In the genomic region with DNA sequence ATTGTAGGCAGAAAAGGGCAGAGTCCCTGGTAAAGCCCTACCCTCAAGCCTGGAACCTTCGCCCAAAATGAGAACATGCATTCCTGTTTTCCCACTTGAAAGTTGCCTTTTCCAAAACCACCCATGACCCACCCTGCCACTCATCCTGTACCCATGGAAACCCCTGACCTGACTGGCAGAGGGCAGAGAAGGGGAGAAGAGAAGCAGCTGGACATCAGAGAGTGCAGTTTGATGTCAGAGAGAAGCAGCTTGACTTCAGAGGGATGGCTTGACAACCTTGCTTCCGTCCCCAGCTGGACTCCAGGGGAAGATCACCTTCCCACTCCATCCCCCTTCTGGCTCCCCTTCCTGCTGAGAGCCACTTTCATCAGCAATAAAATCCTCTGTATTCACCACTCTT, we compare ENCODE assay signal across 26 cellular contexts.
"Had no signal": no experiment of that assay in that cellular context is flagged by ENCODE, and none has a peak within 500 bp of the region (broad histone marks: within the 10 kb centered on the region; RNA-seq: fewer than 3 reads in every experiment).

No MANE protein-coding gene starts in this region.

- H3K27me3 Mint-ChIP-seq: activated B cell treated with CpG ODN at 0.5 μM for 24 hours; activated CD4-positive, alpha-beta T cell treated with anti-CD3 and anti-CD28 coated beads, Interleukin-2, amount 10 ng/mL, durations not matched to agents 24 days and 14 days; activated CD8-positive, alpha-beta memory T cell treated with anti-CD3 and anti-CD28 coated beads, Interleukin-2, amount 10 ng/mL, durations not matched to agents 7 days and 5 days; activated naive CD8-positive, alpha-beta T cell; activated T-cell treated with anti-CD3 and anti-CD28 coated beads, Interleukin-2, amount 50 U/mL, for 24 hours; brain; central memory CD8-positive, alpha-beta T cell had no signal

- H3K36me3 Mint-ChIP-seq: activated CD8-positive, alpha-beta memory T cell treated with anti-CD3 and anti-CD28 coated beads, Interleukin-2, amount 10 ng/mL, durations not matched to agents 7 days and 5 days; brain had no signal

- H3K9me3 ChIP-seq: MG63 had no signal

- H3K9me3 Mint-ChIP-seq: activated B cell treated with CpG ODN at 0.5 μM for 24 hours; activated CD4-positive, alpha-beta T cell treated with anti-CD3 and anti-CD28 coated beads, Interleukin-2, amount 10 ng/mL, durations not matched to agents 24 days and 14 days; activated naive CD4-positive, alpha-beta T cell treated with anti-CD3 and anti-CD28 coated beads for 36 hours; central memory CD8-positive, alpha-beta T cell had no signal

- H3K4me3 Mint-ChIP-seq: activated B cell treated with CpG ODN at 0.5 μM for 24 hours; activated CD4-positive, alpha-beta T cell treated with anti-CD3 and anti-CD28 coated beads, Interleukin-2, amount 10 ng/mL, durations not matched to agents 24 days and 14 days; activated CD8-positive, alpha-beta memory T cell treated with anti-CD3 and anti-CD28 coated beads, Interleukin-2, amount 10 ng/mL, durations not matched to agents 7 days and 5 days; activated naive CD4-positive, alpha-beta T cell treated with anti-CD3 and anti-CD28 coated beads for 36 hours; activated naive CD8-positive, alpha-beta T cell; activated T-cell treated with anti-CD3 and anti-CD28 coated beads, Interleukin-2, amount 50 U/mL, for 24 hours; brain; central memory CD8-positive, alpha-beta T cell had no signal

- DNase-seq: activated B cell treated with CpG ODN at 0.5 μM for 24 hours; activated CD4-positive, alpha-beta T cell treated with anti-CD3 and anti-CD28 coated beads for 1 hour; activated CD4-positive, alpha-beta T cell treated with anti-CD3 and anti-CD28 coated beads, Interleukin-2, amount 10 ng/mL, durations not matched to agents 24 days and 14 days; activated CD4-positive, alpha-beta T cell treated with anti-CD3 and anti-CD28 coated beads, Interleukin-2, amount 50 U/mL, for 48 hours; activated CD8-positive, alpha-beta memory T cell treated with anti-CD3 and anti-CD28 coated beads, Interleukin-2, amount 10 ng/mL, durations not matched to agents 7 days and 5 days; activated gamma-delta T cell; activated naive CD4-positive, alpha-beta T cell treated with anti-CD3 and anti-CD28 coated beads for 36 hours; activated T-cell treated with anti-CD3 and anti-CD28 coated beads, Interleukin-2, amount 50 U/mL, for 24 hours; amygdala; MG63; NCI-H146; NCI-H1930; NCI-H446; NCI-H526; NCI-H82; OCI-M1; SIG-M5; T-helper 2 cell; T1000 had no signal

- H3K4me1 Mint-ChIP-seq: activated CD8-positive, alpha-beta memory T cell treated with anti-CD3 and anti-CD28 coated beads, Interleukin-2, amount 10 ng/mL, durations not matched to agents 7 days and 5 days; central memory CD8-positive, alpha-beta T cell had no signal

- H3K36me3 ChIP-seq: MG63 had no signal

- H3K4me3 ChIP-seq: MG63 had no signal

- FAIRE-seq: astrocyte, TTC549 had no signal

- H3K27ac ChIP-seq: RWPE1 had no signal

- ATAC-seq: activated CD8-positive, alpha-beta memory T cell treated with anti-CD3 and anti-CD28 coated beads, Interleukin-2, amount 10 ng/mL, durations not matched to agents 7 days and 5 days; Panc1 had no signal

- H3K27me3 ChIP-seq: MG63 had no signal

- H3K27ac Mint-ChIP-seq: activated B cell treated with CpG ODN at 0.5 μM for 24 hours; activated CD4-positive, alpha-beta T cell treated with anti-CD3 and anti-CD28 coated beads, Interleukin-2, amount 10 ng/mL, durations not matched to agents 24 days and 14 days; activated CD8-positive, alpha-beta memory T cell treated with anti-CD3 and anti-CD28 coated beads, Interleukin-2, amount 10 ng/mL, durations not matched to agents 7 days and 5 days; activated naive CD4-positive, alpha-beta T cell treated with anti-CD3 and anti-CD28 coated beads for 36 hours; activated naive CD8-positive, alpha-beta T cell; activated T-cell treated with anti-CD3 and anti-CD28 coated beads, Interleukin-2, amount 50 U/mL, for 24 hours; brain had no signal
